In genomic region chr19:51804789-51805188, GRCh38 we compare ENCODE assay signal across 8 cellular contexts. TPM values are rescaled to one million over a fixed set of nuclear protein-coding genes. Genes with fewer than 3 reads are reported as not detected.
"Had no signal": no experiment of that assay in that cellular context is flagged by ENCODE, and none has a peak within 500 bp of the region (broad histone marks: within the 10 kb centered on the region; RNA-seq: fewer than 3 reads in every experiment).

No MANE protein-coding gene starts in this region.

RNA-seq across cellular contexts. Expression of gene FPR3, which starts 9.8 kb away (rescaled TPM):
- total RNA-seq: activated CD8-positive, alpha-beta memory T cell treated with anti-CD3 and anti-CD28 coated beads for 36 hours; activated T-cell treated with anti-CD3 and anti-CD28 coated beads, Interleukin-2, amount 50 U/mL, for 72 hours; astrocyte; endothelial cell of umbilical vein; glomerular endothelial cell; mammary epithelial cell; myocyte had no signal

RNA-seq across cellular contexts. Expression of gene FPR2, which starts 43.8 kb away (rescaled TPM):
- total RNA-seq: activated CD8-positive, alpha-beta memory T cell treated with anti-CD3 and anti-CD28 coated beads for 36 hours; activated T-cell treated with anti-CD3 and anti-CD28 coated beads, Interleukin-2, amount 50 U/mL, for 72 hours; astrocyte; endothelial cell of umbilical vein; glomerular endothelial cell; mammary epithelial cell; myocyte; T-cell had no signal

RNA-seq across cellular contexts. Expression of gene FPR1, which starts 53.1 kb away (rescaled TPM):
- total RNA-seq: activated CD8-positive, alpha-beta memory T cell treated with anti-CD3 and anti-CD28 coated beads for 36 hours; activated T-cell treated with anti-CD3 and anti-CD28 coated beads, Interleukin-2, amount 50 U/mL, for 72 hours; astrocyte; endothelial cell of umbilical vein; glomerular endothelial cell had no signal
